15 cellular contexts compared by ENCODE assay signal in genomic region chr4:165738571-165738970, GRCh38.
A peak's percentile ranks its signal among the peaks of the same experiment; 100 is the strongest.
DNase-seq lines count a peak whose midpoint lies in the region; ATAC-seq, FAIRE-seq and TF ChIP-seq lines count a peak whose summit lies in the region.
"Had no signal": no experiment of that assay in that cellular context is flagged by ENCODE, and none has a peak within 500 bp of the region (broad histone marks: within the 10 kb centered on the region; RNA-seq: fewer than 3 reads in every experiment).

No MANE protein-coding gene starts in this region.

- TF ChIP-seq CTCF in astrocyte (IDR thresholded peaks at IDR 0.05; ENCODE audit: insufficient read depth, low read depth, low read length) = no peak
- no peak for TF ChIP-seq CTCF in upper lobe of right lung (IDR thresholded peaks at IDR 0.05)

- H3K36me3 Mint-ChIP-seq in astrocyte (ENCODE audit: low read depth, unreplicated experiment) = no peaks in the 10 kb centered on the region
- no peaks in the 10 kb centered on the region for H3K36me3 Mint-ChIP-seq in CD8-positive, alpha-beta memory T cell

- H3K4me3 Mint-ChIP-seq in astrocyte (ENCODE audit: unreplicated experiment) = no peak overlapping the region
- H3K4me3 Mint-ChIP-seq in CD8-positive, alpha-beta memory T cell = no peak overlapping the region
- H3K4me3 Mint-ChIP-seq: central memory CD8-positive, alpha-beta T cell; GM23338; T-helper 17 cell had no signal

- no peak overlapping the region for H3K9ac ChIP-seq in astrocyte (ENCODE audit: low read length)

- intact Hi-C loops in upper lobe of right lung (cut with DNase I) = no loop called here

- no peak overlapping the region for H3K27ac ChIP-seq in astrocyte (ENCODE audit: low read depth, low read length)
- H3K27ac ChIP-seq in CD8-positive, alpha-beta memory T cell (ENCODE audit: low read depth, low read length) = no peak overlapping the region
- no peak overlapping the region for H3K27ac ChIP-seq in upper lobe of right lung

- H3K4me1 Mint-ChIP-seq in astrocyte (ENCODE audit: low read depth, unreplicated experiment) = no peaks in the 10 kb centered on the region
- H3K4me1 Mint-ChIP-seq in CD8-positive, alpha-beta memory T cell = no peaks in the 10 kb centered on the region
- H3K4me1 Mint-ChIP-seq: central memory CD8-positive, alpha-beta T cell; GM23338; T-helper 17 cell had no signal

- H4K20me1 ChIP-seq in astrocyte (ENCODE audit: insufficient read depth, low read length) = no peaks in the 10 kb centered on the region

- H3K4me2 ChIP-seq in astrocyte (ENCODE audit: low read length) = no peak overlapping the region
- H3K4me2 ChIP-seq: GM23338 had no signal

- ATAC-seq in GM18511 (IDR thresholded peaks at IDR 0.05; ENCODE audit: unreplicated experiment) = peak; percentile 82
- ATAC-seq in GM21528 (IDR thresholded peaks at IDR 0.05; ENCODE audit: low FRiP score, unreplicated experiment) = peak; percentile 84
- ATAC-seq in HG03354 (IDR thresholded peaks at IDR 0.05; ENCODE audit: poor library complexity, severe bottlenecking, unreplicated experiment) = peak; percentile 84
- no peak for ATAC-seq in GM18519 (IDR thresholded peaks at IDR 0.05; ENCODE audit: low FRiP score, unreplicated experiment)
- no peak for ATAC-seq in upper lobe of right lung
- ATAC-seq: GM23338, T-helper 17 cell had no signal

- no peaks in the 10 kb centered on the region for H3K27me3 ChIP-seq in astrocyte (ENCODE audit: insufficient read depth, low read length)
- H3K27me3 ChIP-seq in CD8-positive, alpha-beta memory T cell (ENCODE audit: insufficient read depth, low read length, poor library complexity, severe bottlenecking) = no peaks in the 10 kb centered on the region
- H3K27me3 ChIP-seq in upper lobe of right lung = no peaks in the 10 kb centered on the region

- no peak overlapping the region for H2AFZ ChIP-seq in astrocyte (ENCODE audit: low read depth, low read length)
- H2AFZ ChIP-seq: GM23338 had no signal

- H3K4me3 ChIP-seq in astrocyte (ENCODE audit: insufficient read depth, low read depth, low read length) = no peak overlapping the region
- H3K4me3 ChIP-seq in CD8-positive, alpha-beta memory T cell (ENCODE audit: low read length) = no peak overlapping the region
- no peak overlapping the region for H3K4me3 ChIP-seq in upper lobe of right lung
- H3K4me3 ChIP-seq: GM23338 had no signal

- POLR2A ChIA-PET in CD8-positive, alpha-beta memory T cell (lab: Charles Lee) = no interaction called here

- H3K27ac Mint-ChIP-seq in astrocyte (ENCODE audit: unreplicated experiment) = no peak overlapping the region
- no peak overlapping the region for H3K27ac Mint-ChIP-seq in CD8-positive, alpha-beta memory T cell
- H3K27ac Mint-ChIP-seq: GM23338, T-helper 17 cell had no signal

- peaks cover 4% of the 10 kb centered on the region for H3K9me3 Mint-ChIP-seq in astrocyte (ENCODE audit: unreplicated experiment)
- peaks cover 0 to 10% (median 3%) of the 10 kb centered on the region in 5 donors for H3K9me3 Mint-ChIP-seq in CD8-positive, alpha-beta memory T cell
- H3K9me3 Mint-ChIP-seq: GM23338 had no signal

- DNase-seq in astrocyte (ENCODE audit: low read depth) (peak; percentile 17), upper lobe of right lung (no peak)
- no peak for DNase-seq in activated T-cell treated with anti-CD3 and anti-CD28 coated beads, Interleukin-2, amount 50 U/mL, for 48 hours
- DNase-seq in CD8-positive, alpha-beta memory T cell = no peak
- DNase-seq: activated CD4-positive, alpha-beta T cell treated with anti-CD3 and anti-CD28 coated beads for 1 hour; COR-L47; NCI-H1436 treated with DMSO at 0.1 percent for 48 hours; T-helper 17 cell had no signal

- H3K4me1 ChIP-seq in astrocyte (ENCODE audit: insufficient read depth, low read length) = no peaks in the 10 kb centered on the region
- no peaks in the 10 kb centered on the region for H3K4me1 ChIP-seq in CD8-positive, alpha-beta memory T cell (ENCODE audit: insufficient read depth, low read length)
- H3K4me1 ChIP-seq in upper lobe of right lung = no peaks in the 10 kb centered on the region

- H3K36me3 ChIP-seq in astrocyte (ENCODE audit: insufficient read depth, low read length) (no peaks in the 10 kb centered on the region), upper lobe of right lung (no peaks in the 10 kb centered on the region)
- H3K36me3 ChIP-seq in CD8-positive, alpha-beta memory T cell (ENCODE audit: insufficient read depth, low read length) = no peaks in the 10 kb centered on the region

- no peaks in the 10 kb centered on the region for H3K9me3 ChIP-seq in astrocyte (ENCODE audit: insufficient read depth, low read depth, low read length)
- no peaks in the 10 kb centered on the region for H3K9me3 ChIP-seq in CD8-positive, alpha-beta memory T cell (ENCODE audit: low read length)
- no peaks in the 10 kb centered on the region for H3K9me3 ChIP-seq in upper lobe of right lung

- H3K27me3 Mint-ChIP-seq in astrocyte (ENCODE audit: low read depth, unreplicated experiment) = no peaks in the 10 kb centered on the region
- H3K27me3 Mint-ChIP-seq in CD8-positive, alpha-beta memory T cell = no peaks in the 10 kb centered on the region
- H3K27me3 Mint-ChIP-seq: central memory CD8-positive, alpha-beta T cell; T-helper 17 cell had no signal

- H3K79me2 ChIP-seq in astrocyte (ENCODE audit: insufficient read depth, low read length) = no peaks in the 10 kb centered on the region

- CTCF ChIA-PET in CD8-positive, alpha-beta memory T cell (lab: Charles Lee) = no interaction called here

- FAIRE-seq in astrocyte (lab: Jason Lieb, UNC) = no peak
- FAIRE-seq: islet of Langerhans had no signal

Comparison
In these comparisons a context has a peak if more than half of its experiments do, and no peak if none do; other contexts are left out.
1. ATAC-seq: peak in GM18511 (single experiment), GM21528 (single experiment) and HG03354 (single experiment); none in GM18519 (single experiment) and upper lobe of right lung (single experiment).